In genomic region chr5:20556364-20556763, GRCh38 we compare ENCODE assay signal across 21 cellular contexts.
DNase-seq lines count a peak whose midpoint lies in the region; ATAC-seq, FAIRE-seq and TF ChIP-seq lines count a peak whose summit lies in the region.
"Had no signal": no experiment of that assay in that cellular context is flagged by ENCODE, and none has a peak within 500 bp of the region (broad histone marks: within the 10 kb centered on the region; RNA-seq: fewer than 3 reads in every experiment).

No MANE protein-coding gene starts in this region.

- no peaks in the 10 kb centered on the region for H3F3A ChIP-seq in neural cell (ENCODE audit: insufficient read depth, low read length, poor library complexity, severe bottlenecking)

- H4K20me1 ChIP-seq in neural cell (ENCODE audit: insufficient read depth): no peaks in the 10 kb centered on the region

- H3K36me3 ChIP-seq in MG63: no peaks in the 10 kb centered on the region
- H3K36me3 ChIP-seq in bronchial epithelial cell (ENCODE audit: control insufficient read depth, insufficient read depth, low read length): no peaks in the 10 kb centered on the region
- H3K36me3 ChIP-seq in neural cell (ENCODE audit: insufficient read depth, low read length): no peaks in the 10 kb centered on the region
- H3K36me3 ChIP-seq: prostate gland, SJSA1, thoracic aorta had no signal

- H2AFZ ChIP-seq in neural cell (ENCODE audit: low read depth, low read length): no peak overlapping the region

- H3K9me2 ChIP-seq in neural cell (ENCODE audit: insufficient read depth, low read length): no peaks in the 10 kb centered on the region

- in situ Hi-C loops in Caki2 (cut with HindIII; ENCODE audit: low pct_unique_long_range_greater_than_20kb, low sequenced_read_pairs): no loop called here

- peak; percentile 19 for DNase-seq in Caki2 (ENCODE audit: low read depth)
- DNase-seq in MG63: peak; percentile 16
- peak; percentile 27 for DNase-seq in bronchial epithelial cell (ENCODE audit: low read depth)
- no peak for DNase-seq in NCI-H345 treated with DMSO at 0.1 percent for 48 hours (lab: John Stamatoyannopoulos, UW; ENCODE audit: unreplicated experiment)
- no peak for DNase-seq in NCI-H1105 (lab: John Stamatoyannopoulos, UW)
- no peak for DNase-seq in superior temporal gyrus (ENCODE audit: extremely low spot score)
- DNase-seq: activated CD8-positive, alpha-beta memory T cell treated with anti-CD3 and anti-CD28 coated beads for 24 hours; activated T-cell treated with anti-CD3 and anti-CD28 coated beads, Interleukin-2, amount 50 U/mL, for 72 hours; DMS153; immature natural killer cell; naive thymus-derived CD8-positive, alpha-beta T cell; NCI-H1930; NCI-H510A treated with DMSO at 0.1 percent for 48 hours; stimulated activated CD4-positive, alpha-beta T cell treated with anti-CD3 and anti-CD28 coated beads, Interleukin-12 subunit alpha, Interleukin-12 subunit beta, amount 100 ng/mL, for 4 hours had no signal

- H3K9me3 ChIP-seq in MG63 (no peaks in the 10 kb centered on the region), neural cell (ENCODE audit: low read length) (no peaks in the 10 kb centered on the region)
- H3K9me3 ChIP-seq: prostate gland, SJSA1, thoracic aorta had no signal

- ATAC-seq in HG02588 (IDR thresholded peaks at IDR 0.05; ENCODE audit: unreplicated experiment): no peak
- ATAC-seq: activated CD4-positive, CD25-positive, alpha-beta regulatory T cell treated with anti-CD3 and anti-CD28 coated beads, Interleukin-2, amount 50 U/mL, for 24 hours; activated T-cell treated with anti-CD3 and anti-CD28 coated beads, Interleukin-2, amount 50 U/mL, for 72 hours; naive thymus-derived CD8-positive, alpha-beta T cell had no signal

- no peak for TF ChIP-seq CTCF in bronchial epithelial cell (IDR thresholded peaks at IDR 0.05; ENCODE audit: insufficient read depth, low read length, severe bottlenecking)
- no peak for TF ChIP-seq CTCF in neural cell (IDR thresholded peaks at IDR 0.05; ENCODE audit: poor library complexity, severe bottlenecking)

- no peaks in the 10 kb centered on the region for H3K79me2 ChIP-seq in neural cell (replicated peaks; ENCODE audit: insufficient read depth, low read length)

- no peak for TF ChIP-seq EP300 in neural cell (conservative IDR thresholded peaks at IDR 0.05; ENCODE audit: poor library complexity, severe bottlenecking)

- FAIRE-seq in bronchial epithelial cell (lab: Jason Lieb, UNC): no peak
- FAIRE-seq: H1 had no signal

- no peaks in the 10 kb centered on the region for H3K27me3 ChIP-seq in MG63
- H3K27me3 ChIP-seq in bronchial epithelial cell (ENCODE audit: control insufficient read depth, insufficient read depth, low read length): no peaks in the 10 kb centered on the region
- H3K27me3 ChIP-seq in neural cell (ENCODE audit: insufficient read depth, low read depth, low read length): no peaks in the 10 kb centered on the region
- H3K27me3 ChIP-seq: SJSA1 had no signal

- TF ChIP-seq RAD21 in neural cell (conservative IDR thresholded peaks at IDR 0.05): no peak

- H3K27ac ChIP-seq in neural cell (ENCODE audit: low read length): peak overlapping the region; percentile 3
- H3K27ac ChIP-seq: prostate gland, SJSA1, thoracic aorta had no signal

- no peak overlapping the region for H3K9ac ChIP-seq in neural cell (ENCODE audit: low read length)

- no peak overlapping the region for H3K4me2 ChIP-seq in neural cell (ENCODE audit: low read length)

- H3K4me3 ChIP-seq in MG63 (no peak overlapping the region), bronchial epithelial cell (ENCODE audit: low read depth, low read length) (no peak overlapping the region), neural cell (ENCODE audit: low read length) (no peak overlapping the region)
- H3K4me3 ChIP-seq: prostate gland, SJSA1, thoracic aorta had no signal

TF ChIP-seq in neural cell, 6 proteins besides CTCF, POLR2A, EP300 and RAD21:
- TF ChIP-seq MXI1 (conservative IDR thresholded peaks at IDR 0.05; ENCODE audit: poor library complexity, severe bottlenecking) (no peak), REST (IDR thresholded peaks at IDR 0.05; ENCODE audit: borderline replicate concordance) (no peak), POLR2AphosphoS5 (IDR thresholded peaks at IDR 0.05) (no peak), TAF1 (IDR thresholded peaks at IDR 0.05; ENCODE audit: low read depth) (no peak), SMC3 (conservative IDR thresholded peaks at IDR 0.05; ENCODE audit: poor library complexity) (no peak), EZH2 (IDR thresholded peaks at IDR 0.05; ENCODE audit: borderline replicate concordance, insufficient read depth, low read length, poor library complexity, severe bottlenecking) (no peak)

Comparison
In these comparisons a context has a peak if more than half of its experiments do, and no peak if none do; other contexts are left out.
1. DNase-seq: peak in Caki2 (single experiment), MG63 (single experiment) and bronchial epithelial cell (single experiment); none in NCI-H345 treated with DMSO at 0.1 percent for 48 hours (single experiment), NCI-H1105 (single experiment) and superior temporal gyrus (single experiment).